18 cellular contexts compared by ENCODE assay signal in the genomic region with DNA sequence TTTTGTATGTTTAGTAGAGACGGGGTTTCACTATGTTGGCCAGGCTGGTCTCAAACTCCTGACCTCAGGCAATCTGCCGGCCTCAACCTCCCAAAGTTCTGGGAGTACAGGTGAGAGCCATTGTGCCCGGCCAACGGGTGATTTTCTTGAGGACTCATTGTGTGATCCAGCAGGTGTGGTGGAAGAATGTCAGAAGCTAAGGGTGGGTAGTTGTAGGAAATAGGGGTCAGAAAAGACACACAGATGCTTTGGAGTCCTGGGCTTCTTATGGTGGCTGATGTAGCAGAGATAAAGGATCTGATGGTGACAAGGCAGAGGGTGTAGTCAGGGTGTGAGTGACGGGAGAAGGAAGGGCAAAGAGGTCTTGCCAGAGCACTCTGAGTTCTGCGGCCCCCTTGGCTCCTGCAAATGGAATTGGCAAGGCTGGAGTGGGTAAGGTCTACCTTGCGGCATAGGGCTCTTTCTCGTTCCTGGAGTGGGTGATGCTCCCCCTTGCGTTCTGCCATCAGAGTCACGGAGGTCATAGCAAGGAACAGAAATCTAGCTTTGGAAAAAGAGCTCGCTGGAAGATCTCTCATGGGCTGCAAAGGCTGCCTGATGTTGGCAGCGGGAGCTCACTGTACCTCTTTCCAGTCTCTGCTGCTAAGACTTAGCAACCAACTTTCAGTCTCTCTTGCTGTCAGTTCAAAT.
A peak's percentile ranks its signal among the peaks of the same experiment; 100 is the strongest.
DNase-seq lines count a peak whose midpoint lies in the region; ATAC-seq, FAIRE-seq and TF ChIP-seq lines count a peak whose summit lies in the region.
"Had no signal": no experiment of that assay in that cellular context is flagged by ENCODE, and none has a peak within 500 bp of the region (broad histone marks: within the 10 kb centered on the region; RNA-seq: fewer than 3 reads in every experiment).

No MANE protein-coding gene starts in this region.

- no TSS peak for BruUV-seq in Panc1 (replicated peaks; lab: Mats Ljungman, UMichigan)

- H4K5ac ChIP-seq in H1 (ENCODE audit: insufficient read length, low read depth, low read length), result no peak overlapping the region

- peak overlapping the region; percentile 17; the same call in 1 of the 2 replicates for H4K8ac ChIP-seq in H1 (ENCODE audit: extremely low read depth, insufficient read depth, low read length)

- H3K4ac ChIP-seq in H1 (replicated peaks; ENCODE audit: insufficient read length, low read depth, low read length), result no peak overlapping the region

- peaks cover 19% of the 10 kb centered on the region for H3K27me3 Mint-ChIP-seq in neural progenitor cell (ENCODE audit: insufficient read depth, low read depth)
- H3K27me3 Mint-ChIP-seq in stimulated activated memory B cell treated with anti-CD40 and anti-IgM and Interleukin-4, amounts not matched to agents 10 μg/mL and 1 μg/mL and 100 μg/mL, for 72 hours, result peaks cover 5% of the 10 kb centered on the region

- H2BK5ac ChIP-seq in H1 (ENCODE audit: low read depth, low read length), result no peak overlapping the region

- H3K36me3 Mint-ChIP-seq in neural progenitor cell, result peaks cover 2% of the 10 kb centered on the region
- no peaks in the 10 kb centered on the region for H3K36me3 Mint-ChIP-seq in stimulated activated memory B cell treated with anti-CD40 and anti-IgM and Interleukin-4, amounts not matched to agents 10 μg/mL and 1 μg/mL and 100 μg/mL, for 72 hours
- H3K36me3 Mint-ChIP-seq: CD4-positive, alpha-beta memory T cell had no signal

- H2AFZ ChIP-seq in H1 (ENCODE audit: low read length) (no peak overlapping the region), neural progenitor cell (replicated peaks) (no peak overlapping the region)
- H2AFZ ChIP-seq: GM23338 had no signal

- FAIRE-seq in H1 (lab: Jason Lieb, UNC), result no peak
- FAIRE-seq: G401.6, GM12892, GM19239 had no signal

- TF ChIP-seq RAD21 in H1 (IDR thresholded peaks at IDR 0.05 in 1 of 2, conservative IDR thresholded peaks at IDR 0.05 in 1 of 2; ENCODE audit: low read depth in 2 of 2, low read length in 2 of 2), result no peak

- ATAC-seq in Panc1 (0 out of 2 replicates have a peak, but pooled peaks have one; percentile 31), GM18520 (IDR thresholded peaks at IDR 0.05; ENCODE audit: unreplicated experiment) (no peak)
- no peak for ATAC-seq in stimulated activated memory B cell treated with anti-CD40 and anti-IgM and Interleukin-4, amounts not matched to agents 10 μg/mL and 1 μg/mL and 100 μg/mL, for 72 hours
- ATAC-seq: GM23338 had no signal

- POLR2A ChIA-PET in Panc1 (lab: Charles Lee) (no interaction called here), H1 (lab: Charles Lee; ENCODE audit: partially characterized antibody) (no interaction called here)

- H4K20me1 ChIP-seq in H1 (replicated peaks in 1 of 2; ENCODE audit: control insufficient read depth in 1 of 2, insufficient read depth in 2 of 2, low read length in 2 of 2) (no peaks in the 10 kb centered on the region), neural progenitor cell (ENCODE audit: low read depth) (no peaks in the 10 kb centered on the region)

- H3K9ac ChIP-seq in H1 (replicated peaks in 1 of 4; ENCODE audit: extremely low read depth in 1 of 4, low read depth in 3 of 4, low read length in 3 of 4), result no peak overlapping the region
- no peak overlapping the region for H3K9ac ChIP-seq in neural progenitor cell

- peaks cover 4% of the 10 kb centered on the region; the same call in 1 of the 2 replicates for H3K23me2 ChIP-seq in H1 (ENCODE audit: low read depth, low read length)

- H4K91ac ChIP-seq in H1 (replicated peaks; ENCODE audit: insufficient read length, low read length), result no peak overlapping the region

- intact Hi-C loops in Panc1 (cut with micrococcal nuclease; ENCODE audit: unreplicated experiment), result no loop called here

- DNase-seq in Panc1 (ENCODE audit: low read depth, low spot score), result no peak
- DNase-seq in H1 (ENCODE audit: low read depth in 1 of 2, low spot score in 2 of 2), result no peak
- DNase-seq in neural progenitor cell (ENCODE audit: low spot score), result no peak
- DNase-seq in retina, result peak; percentile 17
- no peak for DNase-seq in NCI-H82 treated with DMSO at 0.1 percent for 48 hours (lab: John Stamatoyannopoulos, UW; ENCODE audit: unreplicated experiment)
- DNase-seq: C1 segment of cervical spinal cord; Calu3; CD4-positive, alpha-beta memory T cell; COR-L47; DND-41; HFFc6 had no signal

- no peak for TF ChIP-seq EP300 in H1 (IDR thresholded peaks at IDR 0.05; ENCODE audit: borderline replicate concordance in 1 of 2, low read depth in 2 of 2, low read length in 2 of 2)

- no peaks in the 10 kb centered on the region for H3K79me1 ChIP-seq in H1 (ENCODE audit: low read depth, low read length)

- peak overlapping the region; percentile 65 for H3K4me3 Mint-ChIP-seq in neural progenitor cell
- H3K4me3 Mint-ChIP-seq in stimulated activated memory B cell treated with anti-CD40 and anti-IgM and Interleukin-4, amounts not matched to agents 10 μg/mL and 1 μg/mL and 100 μg/mL, for 72 hours, result no peak overlapping the region
- H3K4me3 Mint-ChIP-seq: CD4-positive, alpha-beta memory T cell; GM23338; HFFc6 had no signal

- TF ChIP-seq CTCF in Panc1 (IDR thresholded peaks at IDR 0.05) (no peak), H1 (IDR thresholded peaks at IDR 0.05; ENCODE audit: control extremely low read depth in 1 of 3, insufficient read depth in 1 of 3, low read depth in 1 of 3, low read length in 3 of 3) (no peak), neural progenitor cell (IDR thresholded peaks at IDR 0.05) (no peak)

- no peak for TF ChIP-seq POLR2A in H1 (IDR thresholded peaks at IDR 0.05; ENCODE audit: control extremely low read depth in 1 of 2, low read depth in 2 of 2, low read length in 2 of 2)

- H3F3A ChIP-seq in neural progenitor cell (ENCODE audit: low read depth), result no peaks in the 10 kb centered on the region

- H2BK20ac ChIP-seq in H1 (ENCODE audit: low read length), result no peak overlapping the region

- no peak overlapping the region for H2BK12ac ChIP-seq in H1 (ENCODE audit: low read depth, low read length)

- in situ Hi-C loops in Panc1 (cut with HindIII; ENCODE audit: low pct_unique_long_range_greater_than_20kb, low sequenced_read_pairs), result no loop called here

- H3K4me2 ChIP-seq in H1 (ENCODE audit: insufficient read depth in 1 of 2, low read depth in 2 of 2, low read length in 2 of 2), result no peak overlapping the region
- no peak overlapping the region for H3K4me2 ChIP-seq in neural progenitor cell
- H3K4me2 ChIP-seq: GM23338 had no signal

- H3K27me3 ChIP-seq in Panc1 (ENCODE audit: control insufficient read depth, insufficient read depth, low read length), result peaks cover 15% of the 10 kb centered on the region
- no peaks in the 10 kb centered on the region for H3K27me3 ChIP-seq in H1 (replicated peaks in 1 of 4; ENCODE audit: control insufficient read depth in 3 of 4, extremely low read depth in 1 of 4, insufficient read depth in 3 of 4, low read length in 3 of 4)
- no peaks in the 10 kb centered on the region for H3K27me3 ChIP-seq in neural progenitor cell

- CTCF ChIA-PET in Panc1 (lab: Charles Lee), result no interaction called here
- CTCF ChIA-PET in H1 (lab: Charles Lee; ENCODE audit: partially characterized antibody), result interaction anchor here (0.7 to 1.4 kb wide), 5 partner anchors 9 to 528 kb away, joined by 3 to 5 read pairs (median 3); no protein-coding TSS in a partner anchor

- H3K4me3 ChIP-seq in Panc1 (ENCODE audit: low read depth in 2 of 2, low read length in 2 of 2) (no peak overlapping the region), H1 (ENCODE audit: extremely low read depth in 1 of 4, insufficient read depth in 2 of 4, low read depth in 3 of 4, low read length in 4 of 4) (no peak overlapping the region), neural progenitor cell (no peak overlapping the region)
- H3K4me3 ChIP-seq: GM23338, HAP-1 had no signal

- H3K9me3 ChIP-seq in Panc1 (ENCODE audit: control insufficient read depth, insufficient read depth, low read depth, low read length) (no peaks in the 10 kb centered on the region), H1 (ENCODE audit: insufficient read depth in 2 of 2, low read depth in 1 of 2, low read length in 1 of 2) (no peaks in the 10 kb centered on the region), neural progenitor cell (ENCODE audit: low read depth) (no peaks in the 10 kb centered on the region)
- H3K9me3 ChIP-seq: HAP-1 had no signal

- H3K27ac ChIP-seq in Panc1 (ENCODE audit: low read length) (no peak overlapping the region), H1 (ENCODE audit: low read depth, low read length) (no peak overlapping the region), neural progenitor cell (no peak overlapping the region)

- no peak overlapping the region for H3K18ac ChIP-seq in H1 (ENCODE audit: extremely low read depth, low read length)

- H3K36me3 ChIP-seq in Panc1 (ENCODE audit: control insufficient read depth, insufficient read depth, low read length), result no peaks in the 10 kb centered on the region
- no peaks in the 10 kb centered on the region for H3K36me3 ChIP-seq in H1 (ENCODE audit: control insufficient read depth in 2 of 4, insufficient read depth in 4 of 4, low read length in 3 of 4)
- no peaks in the 10 kb centered on the region for H3K36me3 ChIP-seq in neural progenitor cell
- H3K36me3 ChIP-seq: HAP-1 had no signal

- peaks cover 11% of the 10 kb centered on the region for H3K9me3 Mint-ChIP-seq in neural progenitor cell
- H3K9me3 Mint-ChIP-seq in stimulated activated memory B cell treated with anti-CD40 and anti-IgM and Interleukin-4, amounts not matched to agents 10 μg/mL and 1 μg/mL and 100 μg/mL, for 72 hours, result no peaks in the 10 kb centered on the region
- H3K9me3 Mint-ChIP-seq: CD4-positive, alpha-beta memory T cell; GM23338; HFFc6 had no signal

- H2BK120ac ChIP-seq in H1 (replicated peaks; ENCODE audit: low read depth, low read length), result no peak overlapping the region

- H2BK15ac ChIP-seq in H1 (ENCODE audit: low read length), result no peak overlapping the region

- H3K79me2 ChIP-seq in H1 (ENCODE audit: control insufficient read depth in 1 of 2, insufficient read depth in 2 of 2, low read length in 2 of 2) (no peaks in the 10 kb centered on the region), neural progenitor cell (ENCODE audit: low read depth) (no peaks in the 10 kb centered on the region)

- H2AK5ac ChIP-seq in H1 (ENCODE audit: low read depth, low read length), result no peak overlapping the region

- H3K4me1 ChIP-seq in Panc1 (ENCODE audit: control insufficient read depth, insufficient read depth, low read length), result no peaks in the 10 kb centered on the region
- H3K4me1 ChIP-seq in H1 (replicated peaks in 1 of 4; ENCODE audit: control insufficient read depth in 3 of 4, insufficient read depth in 4 of 4, low read length in 3 of 4), result no peaks in the 10 kb centered on the region
- no peaks in the 10 kb centered on the region for H3K4me1 ChIP-seq in neural progenitor cell
- H3K4me1 ChIP-seq: HAP-1 had no signal

- peaks cover 36% of the 10 kb centered on the region for H3K4me1 Mint-ChIP-seq in neural progenitor cell
- H3K4me1 Mint-ChIP-seq in stimulated activated memory B cell treated with anti-CD40 and anti-IgM and Interleukin-4, amounts not matched to agents 10 μg/mL and 1 μg/mL and 100 μg/mL, for 72 hours, result no peaks in the 10 kb centered on the region
- H3K4me1 Mint-ChIP-seq: CD4-positive, alpha-beta memory T cell; GM23338 had no signal

- no peak overlapping the region for H3K56ac ChIP-seq in H1 (replicated peaks; ENCODE audit: insufficient read length, low read depth, low read length)

- 88% methylated on average over 12 of the region's 12 CpGs; no CpG with 5 or more reads in 1 of the 2 experiments for WGBS in H1 (ENCODE audit: extremely low coverage in 1 of 2, insufficient coverage in 1 of 2, insufficient read length in 1 of 2, insufficient replicate concordance in 2 of 2, low coverage in 1 of 2, low lambda C conversion rate in 2 of 2, missing lambda C conversion rate in 1 of 2), 2 experiments

- no peak overlapping the region for H3K14ac ChIP-seq in H1 (ENCODE audit: insufficient read length)

- no peak overlapping the region for H3K27ac Mint-ChIP-seq in neural progenitor cell
- no peak overlapping the region for H3K27ac Mint-ChIP-seq in stimulated activated memory B cell treated with anti-CD40 and anti-IgM and Interleukin-4, amounts not matched to agents 10 μg/mL and 1 μg/mL and 100 μg/mL, for 72 hours
- H3K27ac Mint-ChIP-seq: CD4-positive, alpha-beta memory T cell; GM23338; HFFc6 had no signal

- no peak overlapping the region for H3K23ac ChIP-seq in H1 (ENCODE audit: insufficient read length)
